Comparison of ENCODE assay signal across 18 cellular contexts in genomic region chr14:96062010-96062409, GRCh38.
"Had no signal": no experiment of that assay in that cellular context is flagged by ENCODE, and none has a peak within 500 bp of the region (broad histone marks: within the 10 kb centered on the region; RNA-seq: fewer than 3 reads in every experiment).

No MANE protein-coding gene starts in this region.

- H3K4me1 ChIP-seq: uterus had no signal

- H3K36me3 ChIP-seq: neutrophil, right lobe of liver, thoracic aorta, uterus had no signal

- H3K4me3 ChIP-seq: hepatocyte, right lobe of liver, thoracic aorta, uterus had no signal

- DNase-seq: activated CD4-positive, alpha-beta T cell treated with anti-CD3 and anti-CD28 coated beads for 4 hours; activated CD4-positive, alpha-beta T cell treated with anti-CD3 and anti-CD28 coated beads, Interleukin-2, amount 50 U/mL, for 4 hours; activated gamma-delta T cell treated with Interleukin-2 at 50 U/mL for 16 hours; activated naive CD4-positive, alpha-beta T cell treated with anti-CD3 and anti-CD28 coated beads, Interleukin-2, amount 50 U/mL, for 16 hours; activated T-cell treated with anti-CD3 and anti-CD28 coated beads, Interleukin-2, amount 50 U/mL, for 1 hour; amniotic stem cell; effector CD4-positive, alpha-beta T cell; left cardiac atrium; mammary epithelial cell; naive B cell; nephron progenitor cell; stimulated activated CD4-positive, alpha-beta T cell treated with anti-CD3 and anti-CD28 coated beads, Interleukin-12 subunit alpha, Interleukin-12 subunit beta, amount 100 ng/mL, for 4 hours; stimulated activated CD4-positive, alpha-beta T cell treated with anti-CD3 and anti-CD28 coated beads, Interleukin-4, amount 100 ng/mL, for 1 hour had no signal

- H3K27me3 ChIP-seq: hepatocyte, right lobe of liver, uterus had no signal

- H3K9me3 ChIP-seq: neutrophil, right lobe of liver, thoracic aorta, uterus had no signal

- H3K27ac ChIP-seq: hepatocyte, neutrophil, right lobe of liver, thoracic aorta, uterus had no signal
